Comparison of ENCODE assay signal across 21 cellular contexts in the genomic region with DNA sequence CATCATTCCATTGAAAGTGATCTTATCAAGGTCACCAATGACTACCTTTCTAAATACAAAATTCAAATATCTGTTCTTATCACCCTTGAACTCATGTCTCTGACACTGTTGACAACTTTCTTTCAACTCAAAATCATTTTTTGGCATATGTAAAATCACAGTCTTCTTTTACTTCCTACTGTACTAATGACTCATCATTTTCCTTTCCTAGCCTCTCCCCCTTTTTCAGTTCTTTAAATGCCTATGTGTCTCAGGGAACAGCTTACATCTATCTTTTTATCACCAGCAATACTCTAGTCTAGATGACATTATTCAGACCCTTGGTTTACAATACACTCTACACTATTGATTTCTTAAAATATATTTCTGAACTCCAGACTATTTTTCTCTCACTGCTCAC.
A peak's percentile ranks its signal among the peaks of the same experiment; 100 is the strongest.
DNase-seq lines count a peak whose midpoint lies in the region; ATAC-seq, FAIRE-seq and TF ChIP-seq lines count a peak whose summit lies in the region.
"Had no signal": no experiment of that assay in that cellular context is flagged by ENCODE, and none has a peak within 500 bp of the region (broad histone marks: within the 10 kb centered on the region; RNA-seq: fewer than 3 reads in every experiment).

No MANE protein-coding gene starts in this region.

- H3K4me3 ChIP-seq in PC-3 (ENCODE audit: low read length) (no peak overlapping the region), K562 (no peak overlapping the region), parathyroid adenoma (ENCODE audit: low read depth, low read length) (no peak overlapping the region), ovary (no peak overlapping the region), suprapubic skin (no peak overlapping the region)
- H3K4me3 ChIP-seq: GM23248 had no signal

- H3K4me1 ChIP-seq in PC-3 (ENCODE audit: insufficient read depth, low read length) (peaks cover 14% of the 10 kb centered on the region), K562 (replicated peaks in 1 of 2; ENCODE audit: control insufficient read depth in 2 of 2, insufficient read depth in 2 of 2, low read length in 2 of 2) (no peaks in the 10 kb centered on the region), parathyroid adenoma (no peaks in the 10 kb centered on the region), ovary (ENCODE audit: insufficient read depth) (no peaks in the 10 kb centered on the region), suprapubic skin (no peaks in the 10 kb centered on the region)

- H3K9me3 ChIP-seq in PC-3 (ENCODE audit: low read length) (no peaks in the 10 kb centered on the region), K562 (replicated peaks; ENCODE audit: control insufficient read depth, insufficient read depth, low read depth, low read length) (no peaks in the 10 kb centered on the region), parathyroid adenoma (ENCODE audit: control insufficient read depth, low read length) (no peaks in the 10 kb centered on the region), ovary (no peaks in the 10 kb centered on the region), suprapubic skin (no peaks in the 10 kb centered on the region)

- no peak for TF ChIP-seq POLR2A in K562 (conservative IDR thresholded peaks at IDR 0.05)
- no peak for TF ChIP-seq POLR2A in ovary (IDR thresholded peaks at IDR 0.05)
- no peak for TF ChIP-seq POLR2A in suprapubic skin (IDR thresholded peaks at IDR 0.05)

- H3K27ac ChIP-seq in PC-3 (ENCODE audit: low read length) (no peak overlapping the region), K562 (ENCODE audit: extremely low read depth, low read depth, low read length) (no peak overlapping the region), parathyroid adenoma (no peak overlapping the region), ovary (no peak overlapping the region), suprapubic skin (no peak overlapping the region)
- H3K27ac ChIP-seq: GM23248 had no signal

- H3K9me1 ChIP-seq in K562 (ENCODE audit: control insufficient read depth, insufficient read depth, low read length): no peaks in the 10 kb centered on the region

- no peak for FAIRE-seq in K562 (lab: Jason Lieb, UNC)

- H3K9me2 ChIP-seq in PC-3 (replicated peaks; ENCODE audit: low read length): no peaks in the 10 kb centered on the region

- no peak for TF ChIP-seq EP300 in K562 (IDR thresholded peaks at IDR 0.05; ENCODE audit: low read length)
- TF ChIP-seq EP300 in ovary (IDR thresholded peaks at IDR 0.05): no peak
- no peak for TF ChIP-seq EP300 in suprapubic skin (IDR thresholded peaks at IDR 0.05)

- in situ Hi-C loops in K562 (cut with MboI): no loop called here

- H3K27me3 ChIP-seq in PC-3 (ENCODE audit: low read length) (no peaks in the 10 kb centered on the region), K562 (ENCODE audit: control insufficient read depth in 2 of 2, insufficient read depth in 2 of 2, low read length in 2 of 2) (no peaks in the 10 kb centered on the region), parathyroid adenoma (ENCODE audit: control insufficient read depth, insufficient read depth, low read length) (no peaks in the 10 kb centered on the region), ovary (no peaks in the 10 kb centered on the region), suprapubic skin (no peaks in the 10 kb centered on the region)

- TF ChIP-seq CTCF in PC-3 (conservative IDR thresholded peaks at IDR 0.05; ENCODE audit: low read depth, low read length) (no peak), K562 (IDR thresholded peaks at IDR 0.05 in 2 of 3, conservative IDR thresholded peaks at IDR 0.05 in 1 of 3; ENCODE audit: insufficient read depth in 2 of 3, low read depth in 1 of 3, low read length in 3 of 3) (no peak), parathyroid adenoma (IDR thresholded peaks at IDR 0.05) (no peak), ovary (IDR thresholded peaks at IDR 0.05) (no peak), suprapubic skin (IDR thresholded peaks at IDR 0.05) (no peak)

- CTCF ChIA-PET in PC-3 (lab: Charles Lee): no interaction called here
- CTCF ChIA-PET in K562 (lab: Yijun Ruan, JAX; ENCODE audit: low intra/inter-chr PET ratio): no interaction called here

- ATAC-seq in PC-3: peak; percentile 54; the same call in 1 of the 2 replicates
- ATAC-seq in K562: no peak
- ATAC-seq: HCT116 had no signal

- DNase-seq in HS-27A (ENCODE audit: low read depth) (peak; percentile 24), PC-3 (peak; percentile 28), K562 (ENCODE audit: extremely low read depth in 1 of 4, low spot score in 3 of 4) (no peak), ovary (no peak), suprapubic skin (ENCODE audit: low spot score in 2 of 2) (no peak)
- no peak for DNase-seq in activated CD4-positive, alpha-beta T cell treated with anti-CD3 and anti-CD28 coated beads for 4 hours
- DNase-seq: CD4-positive, CD25-positive, alpha-beta regulatory T cell; COR-L47; DMS 273 treated with DMSO at 0.1 percent for 48 hours; DND-41; GDM1; GM23248; KG1; NCI-H1048; NCI-H1436; NCI-H2029 treated with DMSO at 0.1 percent for 48 hours; NCI-H2171; NCI-H446 treated with DMSO at 0.1 percent for 48 hours; SHP77 had no signal

- POLR2A ChIA-PET in PC-3 (lab: Charles Lee; ENCODE audit: unreplicated experiment): interaction anchor here (0.6 kb wide), 1 partner anchor 1239 kb away, joined by 4 read pairs; no protein-coding TSS in a partner anchor
- POLR2A ChIA-PET in K562 (lab: Yijun Ruan, JAX): no interaction called here

- no peak for TF ChIP-seq RAD21 in K562 (CRISPR knock-in tag; conservative IDR thresholded peaks at IDR 0.05 in 1 of 2, IDR thresholded peaks at IDR 0.05 in 1 of 2)

- H3K4me2 ChIP-seq in PC-3 (ENCODE audit: low read length) (no peak overlapping the region), K562 (ENCODE audit: insufficient read depth, low read length) (no peak overlapping the region), parathyroid adenoma (ENCODE audit: low read length) (no peak overlapping the region)

- H3K36me3 ChIP-seq in PC-3 (ENCODE audit: low read depth, low read length) (no peaks in the 10 kb centered on the region), K562 (ENCODE audit: control insufficient read depth, insufficient read depth, low read length) (no peaks in the 10 kb centered on the region), parathyroid adenoma (ENCODE audit: control insufficient read depth, insufficient read depth, low read length) (no peaks in the 10 kb centered on the region), ovary (no peaks in the 10 kb centered on the region), suprapubic skin (no peaks in the 10 kb centered on the region)

- H3K79me2 ChIP-seq in PC-3 (ENCODE audit: low read length) (no peaks in the 10 kb centered on the region), K562 (ENCODE audit: control insufficient read depth, insufficient read depth, low read length) (no peaks in the 10 kb centered on the region), parathyroid adenoma (no peaks in the 10 kb centered on the region)

- H3K9ac ChIP-seq in PC-3 (ENCODE audit: low read length) (no peak overlapping the region), K562 (ENCODE audit: insufficient read depth in 1 of 2, low read depth in 2 of 2, low read length in 2 of 2) (no peak overlapping the region), parathyroid adenoma (no peak overlapping the region)
- H3K9ac ChIP-seq: GM23248 had no signal

- no peaks in the 10 kb centered on the region for H3F3A ChIP-seq in PC-3 (ENCODE audit: low read length, unreplicated experiment)

- H2AFZ ChIP-seq in PC-3 (ENCODE audit: low read length): 0 out of 2 replicates have a peak overlapping the region, but pooled peaks have one; percentile 43
- no peak overlapping the region for H2AFZ ChIP-seq in K562 (ENCODE audit: low read depth, low read length)
- peak overlapping the region; percentile 5 for H2AFZ ChIP-seq in parathyroid adenoma
- H2AFZ ChIP-seq: GM23248 had no signal

- BruUV-seq in PC-3 (replicated peaks; lab: Mats Ljungman, UMichigan) (no TSS peak), K562 (replicated peaks; lab: Mats Ljungman, UMichigan) (no TSS peak)

- intact Hi-C loops in PC-3 (cut with micrococcal nuclease) (loop anchor here (10.0 kb wide), 1 partner anchor 116 kb away; no protein-coding TSS in a partner anchor), K562 (cut with micrococcal nuclease) (no loop called here), ovary (cut with DNase I) (no loop called here)

- H4K20me1 ChIP-seq in PC-3 (ENCODE audit: low read length) (no peaks in the 10 kb centered on the region), K562 (replicated peaks; ENCODE audit: control insufficient read depth, insufficient read depth, low read length) (no peaks in the 10 kb centered on the region)

TF ChIP-seq in K562, 482 proteins besides CTCF, POLR2A, EP300 and RAD21:
- TF ChIP-seq MAFG (tag; conservative IDR thresholded peaks at IDR 0.05): peak; percentile 61; the same call in 1 of the 2 replicates
- TF ChIP-seq ZFP30 (CRISPR knock-in tag; IDR thresholded peaks at IDR 0.05; ENCODE audit: borderline replicate concordance): no peak

Comparison
In these comparisons a context has a peak if more than half of its experiments do, and no peak if none do; other contexts are left out.
1. DNase-seq: peak in HS-27A (single experiment) and PC-3 (single experiment); none in K562 (0 of 4), ovary (0 of 5), activated CD4-positive, alpha-beta T cell treated with anti-CD3 and anti-CD28 coated beads for 4 hours (0 of 2) and suprapubic skin (0 of 2).